In the genomic region with DNA sequence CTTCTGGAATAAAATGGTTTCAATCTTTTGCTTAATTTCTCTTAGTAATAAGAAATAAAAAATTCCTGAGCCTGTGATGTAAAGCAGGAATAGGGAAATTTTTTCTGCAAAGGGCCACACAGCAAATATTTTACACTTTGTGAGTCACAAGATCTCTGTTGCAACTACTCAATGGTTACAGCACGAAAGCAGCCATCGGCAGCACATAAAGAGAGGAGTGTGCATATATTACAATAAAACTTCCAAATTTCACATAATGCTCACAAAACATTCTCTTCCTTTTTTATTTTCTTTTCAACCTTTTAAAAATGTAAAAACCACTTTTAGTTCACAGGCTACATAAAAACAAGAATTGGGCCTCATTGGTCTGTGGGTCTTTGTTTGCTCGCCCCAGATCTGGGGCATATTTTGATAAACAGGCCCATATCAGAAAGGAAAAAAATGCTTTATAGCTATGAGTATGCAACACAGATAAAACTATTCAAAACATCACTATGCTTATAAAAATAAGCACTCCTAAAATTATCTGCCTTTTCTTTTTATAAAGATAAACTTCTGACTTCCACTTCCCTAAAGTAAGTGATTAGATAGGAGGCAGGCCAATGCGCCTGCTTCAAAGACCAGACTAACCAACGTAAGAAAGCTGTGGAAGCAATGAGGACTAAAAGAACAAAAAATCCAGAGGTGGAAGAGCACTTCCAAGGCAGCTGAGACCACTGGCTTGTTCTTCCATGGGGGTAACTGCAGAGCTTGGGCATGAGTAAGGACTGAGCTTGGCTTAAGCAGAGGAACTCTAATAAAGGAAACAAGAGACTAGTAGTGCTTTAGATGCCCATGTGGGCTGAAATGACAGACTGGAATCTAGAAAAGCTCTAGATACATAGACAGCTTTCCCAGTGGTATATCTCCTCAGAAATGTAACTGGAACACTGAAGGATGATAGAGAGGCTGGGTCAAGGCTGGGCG, we compare ENCODE assay signal across 8 cellular contexts. TPM values are rescaled to one million over a fixed set of nuclear protein-coding genes. Genes with fewer than 3 reads are reported as not detected.
DNase-seq lines count a peak whose midpoint lies in the region; ATAC-seq and TF ChIP-seq lines count a peak whose summit lies in the region.
"Had no signal": no experiment of that assay in that cellular context is flagged by ENCODE, and none has a peak within 500 bp of the region (broad histone marks: within the 10 kb centered on the region; RNA-seq: fewer than 3 reads in every experiment).

No MANE protein-coding gene starts in this region.

- TF ChIP-seq CTCF in fibroblast of mammary gland (conservative IDR thresholded peaks at IDR 0.05; ENCODE audit: control insufficient read depth, insufficient read depth, low read depth, low read length): no peak
- TF ChIP-seq CTCF in stomach (IDR thresholded peaks at IDR 0.05): no peak
- TF ChIP-seq CTCF in lower leg skin (IDR thresholded peaks at IDR 0.05): no peak

- H3K9me3 ChIP-seq in stomach: no peaks in the 10 kb centered on the region

- TF ChIP-seq POLR2A in stomach (IDR thresholded peaks at IDR 0.05): no peak
- TF ChIP-seq POLR2A in lower leg skin (IDR thresholded peaks at IDR 0.05): no peak

- H3K36me3 ChIP-seq in stomach: peaks cover 0 to 9% (median 4%) of the 10 kb centered on the region in 4 donors

- H3K4me3 ChIP-seq in fibroblast of mammary gland (ENCODE audit: control insufficient read depth, low read depth, low read length): no peak overlapping the region
- H3K4me3 ChIP-seq in stomach: no peak overlapping the region
- no peak overlapping the region for H3K4me3 ChIP-seq in lower leg skin (ENCODE audit: low read depth, poor library complexity, severe bottlenecking)

- DNase-seq in OCI-M1 (lab: John Stamatoyannopoulos, UW) (peak; percentile 79), fibroblast of mammary gland (ENCODE audit: low read depth) (peak; percentile 75), stomach (no peak), lower leg skin (ENCODE audit: low spot score in 2 of 2) (no peak), NCI-H2171 (lab: John Stamatoyannopoulos, UW) (no peak)
- no peak for DNase-seq in activated CD4-positive, alpha-beta T cell treated with anti-CD3 and anti-CD28 coated beads, Interleukin-2, amount 50 U/mL, for 4 hours
- DNase-seq: midbrain had no signal

- intact Hi-C loops in stomach (cut with DNase I; ENCODE audit: low total_unique reads) (no loop called here), lower leg skin (cut with DNase I; ENCODE audit: low total_unique reads) (no loop called here)

- ATAC-seq in GM21390 (IDR thresholded peaks at IDR 0.05; ENCODE audit: unreplicated experiment): peak; percentile 42

- H3K27ac ChIP-seq in stomach: peak overlapping the region in 4 of 5 donors; percentile 16 to 44 (median 36)

- 35 to 50% (median 35%) methylated on average over 6 of the region's 6 CpGs for WGBS in stomach, 5 donors
- 75 to 76% methylated on average over 6 of the region's 6 CpGs for WGBS in lower leg skin, 2 donors

- H3K4me1 ChIP-seq in stomach: peaks cover 8 to 46% (median 28%) of the 10 kb centered on the region in 4 donors

- no peaks in the 10 kb centered on the region for H3K27me3 ChIP-seq in stomach

- TF ChIP-seq EP300 in stomach (IDR thresholded peaks at IDR 0.05): no peak

RNA-seq across cellular contexts. Expression of a gene that starts 26.4 kb away (rescaled TPM):
- 100 to 1,000 TPM in 4 of 5 donors, 10 to 100 TPM in 1; 25.0 to 194 (median 113) TPM for total RNA-seq in stomach
- polyA plus RNA-seq in stomach: 10 to 100 TPM; 15.6 to 28.0 (median 19.4) TPM
- total RNA-seq in lower leg skin: 100 to 1,000 TPM; 189 to 242 (median 231) TPM

Comparison
In these comparisons a context has a peak if more than half of its experiments do, and no peak if none do; other contexts are left out.
1. DNase-seq: peak in OCI-M1 (single experiment) and fibroblast of mammary gland (single experiment); none in stomach (single experiment), activated CD4-positive, alpha-beta T cell treated with anti-CD3 and anti-CD28 coated beads, Interleukin-2, amount 50 U/mL, for 4 hours (0 of 2), lower leg skin (0 of 2) and NCI-H2171 (single experiment).